ENCODE assay signal across 8 cellular contexts in the genomic region with DNA sequence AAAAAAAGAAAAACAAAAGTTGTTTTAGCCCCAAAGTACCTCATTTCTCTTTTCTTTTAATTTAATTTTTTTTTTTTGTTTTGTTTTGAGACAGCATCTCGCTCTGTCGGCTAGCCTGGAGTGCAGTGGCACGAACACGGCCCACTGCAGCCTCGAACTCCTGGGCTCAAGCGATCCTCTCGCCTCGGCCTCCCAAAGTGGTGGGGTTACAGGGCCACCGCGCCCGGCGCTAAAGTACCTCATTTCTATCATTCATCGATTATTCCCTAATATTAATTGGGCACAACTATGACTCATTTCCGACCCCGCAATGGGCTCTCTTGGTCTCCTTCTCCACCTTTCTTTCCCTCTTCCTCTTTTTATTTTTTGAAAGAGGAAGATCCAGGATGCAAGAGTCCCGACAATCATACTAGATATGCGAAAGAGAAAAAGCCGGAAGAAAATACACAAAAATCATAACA. TPM values are rescaled to one million over a fixed set of nuclear protein-coding genes. Genes with fewer than 3 reads are reported as not detected.
DNase-seq lines count a peak whose midpoint lies in the region; ATAC-seq and TF ChIP-seq lines count a peak whose summit lies in the region.

No MANE protein-coding gene starts in this region.

- WGBS in thyroid gland, 2 donors, result 52 to 55% methylated on average over 18 of the region's 18 CpGs
- WGBS in lower leg skin, 2 donors, result 32 to 48% methylated on average over 18 of the region's 18 CpGs

- H3K27me3 ChIP-seq in left ventricle myocardium inferior (ENCODE audit: low read depth) (peaks cover 4% of the 10 kb centered on the region), kidney epithelial cell (ENCODE audit: control insufficient read depth, insufficient read depth, low read length) (no peaks in the 10 kb centered on the region), thyroid gland (no peaks in the 10 kb centered on the region)

- TF ChIP-seq CTCF in left ventricle myocardium inferior (IDR thresholded peaks at IDR 0.05; ENCODE audit: borderline replicate concordance) (no peak), kidney epithelial cell (IDR thresholded peaks at IDR 0.05; ENCODE audit: insufficient read depth, low read length, poor library complexity, severe bottlenecking) (no peak), thyroid gland (IDR thresholded peaks at IDR 0.05) (no peak), lower leg skin (IDR thresholded peaks at IDR 0.05) (no peak)
- TF ChIP-seq CTCF in activated CD8-positive, alpha-beta T cell treated with anti-CD3 and anti-CD28 coated beads for 36 hours (IDR thresholded peaks at IDR 0.05), result no peak

- intact Hi-C loops in left ventricle myocardium inferior (cut with micrococcal nuclease) (no loop called here), Right ventricle myocardium inferior (cut with DNase I) (loop anchor here (2.0 kb wide), 1 partner anchor 22 kb away; the partner anchor contains the start of gene PITPNM1), thyroid gland (cut with DNase I) (no loop called here), lower leg skin (cut with DNase I; ENCODE audit: low total_unique reads) (no loop called here)
- intact Hi-C loops in activated CD8-positive, alpha-beta T cell treated with anti-CD3 and anti-CD28 coated beads for 36 hours (cut with micrococcal nuclease), result loop anchor here (5.0 to 10.0 kb wide), 2 partner anchors 45 to 78 kb away; partner anchors contain the start of genes PPP1CA, PTPRCAP and TBC1D10C

- H3K9me3 ChIP-seq in left ventricle myocardium inferior (replicated peaks) (no peaks in the 10 kb centered on the region), thyroid gland (no peaks in the 10 kb centered on the region)

- H3K27ac ChIP-seq in left ventricle myocardium inferior (replicated peaks), result peak overlapping the region; percentile 85
- H3K27ac ChIP-seq in thyroid gland, result peak overlapping the region; percentile 76 to 90 (median 88)

- peak overlapping the region; percentile 79 for H3K4me3 Mint-ChIP-seq in activated CD8-positive, alpha-beta T cell treated with anti-CD3 and anti-CD28 coated beads for 36 hours

- ATAC-seq in Right ventricle myocardium inferior, result no peak
- no peak for ATAC-seq in activated CD8-positive, alpha-beta T cell treated with anti-CD3 and anti-CD28 coated beads for 36 hours
- no peak for ATAC-seq in GM21786 (IDR thresholded peaks at IDR 0.05; ENCODE audit: unreplicated experiment)

- DNase-seq in left ventricle myocardium inferior (no peak), Right ventricle myocardium inferior (ENCODE audit: missing footprints) (no peak), kidney epithelial cell (ENCODE audit: low read depth) (no peak), thyroid gland (no peak), NCI-H446 treated with DMSO at 0.1 percent for 48 hours (lab: John Stamatoyannopoulos, UW) (no peak), lower leg skin (ENCODE audit: low spot score in 2 of 2) (no peak)
- DNase-seq in activated CD8-positive, alpha-beta T cell treated with anti-CD3 and anti-CD28 coated beads for 36 hours, result no peak

- peaks cover 30% of the 10 kb centered on the region for H3K36me3 Mint-ChIP-seq in activated CD8-positive, alpha-beta T cell treated with anti-CD3 and anti-CD28 coated beads for 36 hours (ENCODE audit: low read depth)

- no peaks in the 10 kb centered on the region for H3K27me3 Mint-ChIP-seq in activated CD8-positive, alpha-beta T cell treated with anti-CD3 and anti-CD28 coated beads for 36 hours

- H3K9me3 Mint-ChIP-seq in activated CD8-positive, alpha-beta T cell treated with anti-CD3 and anti-CD28 coated beads for 36 hours, result no peaks in the 10 kb centered on the region

- H3K4me1 ChIP-seq in left ventricle myocardium inferior (peaks cover 38% of the 10 kb centered on the region), thyroid gland (peaks cover 16 to 24% of the 10 kb centered on the region in 2 donors)

- TF ChIP-seq POLR2A in thyroid gland (IDR thresholded peaks at IDR 0.05) (no peak), lower leg skin (IDR thresholded peaks at IDR 0.05) (no peak)

- POLR2A ChIA-PET in activated CD8-positive, alpha-beta T cell treated with anti-CD3 and anti-CD28 coated beads for 36 hours (lab: Charles Lee), result interaction anchor here (0.6 to 8.0 kb wide), 10 partner anchors 13 to 82 kb away, joined by 3 to 81 read pairs (median 5); partner anchors contain the start of genes CDK2AP2, PTPRCAP and TMEM134

- CTCF ChIA-PET in activated CD8-positive, alpha-beta T cell treated with anti-CD3 and anti-CD28 coated beads for 36 hours (lab: Charles Lee), result interaction anchor here (0.7 to 2.1 kb wide), 6 partner anchors 10 to 131 kb away, joined by 3 to 6 read pairs (median 3); partner anchors contain the start of genes PTPRCAP and TMEM134

- peak overlapping the region; percentile 68 for H3K4me3 ChIP-seq in left ventricle myocardium inferior
- peak overlapping the region; percentile 59 for H3K4me3 ChIP-seq in kidney epithelial cell (ENCODE audit: low read depth, low read length)
- peak overlapping the region in 2 of 3 donors; percentile 42 to 76 for H3K4me3 ChIP-seq in thyroid gland (replicated peaks in 1 of 3)
- H3K4me3 ChIP-seq in lower leg skin (ENCODE audit: low read depth, poor library complexity, severe bottlenecking), result no peak overlapping the region

- H3K27ac Mint-ChIP-seq in activated CD8-positive, alpha-beta T cell treated with anti-CD3 and anti-CD28 coated beads for 36 hours, result peak overlapping the region; percentile 97

- H3K4me1 Mint-ChIP-seq in activated CD8-positive, alpha-beta T cell treated with anti-CD3 and anti-CD28 coated beads for 36 hours (ENCODE audit: low read depth), result peaks cover 23% of the 10 kb centered on the region

- peaks cover 3% of the 10 kb centered on the region for H3K36me3 ChIP-seq in left ventricle myocardium inferior
- no peaks in the 10 kb centered on the region for H3K36me3 ChIP-seq in kidney epithelial cell (ENCODE audit: control insufficient read depth, insufficient read depth, low read length)
- H3K36me3 ChIP-seq in thyroid gland, result peaks cover 0 to 2% of the 10 kb centered on the region in 2 donors

RNA-seq across cellular contexts. Expression of gene AIP, which starts 0.5 kb away (rescaled TPM):
- total RNA-seq in left ventricle myocardium inferior, result 55.3 TPM
- total RNA-seq in Right ventricle myocardium inferior, result 57.4 TPM
- total RNA-seq in activated CD8-positive, alpha-beta T cell treated with anti-CD3 and anti-CD28 coated beads for 36 hours, result 100 to 1,000 TPM; 145 to 146 TPM
- 45.9 and 55.9 TPM in 2 replicates for total RNA-seq in kidney epithelial cell
- 100 to 1,000 TPM in 1 of 4 donors, 10 to 100 TPM in 3; 58.2 to 100 (median 83.2) TPM for total RNA-seq in thyroid gland
- 10 to 100 TPM; 38.7 to 52.5 (median 47.7) TPM for total RNA-seq in lower leg skin

RNA-seq across cellular contexts. Expression of gene TMEM134, which starts 13.3 kb away (rescaled TPM):
- 87.5 TPM for total RNA-seq in left ventricle myocardium inferior
- 85.3 TPM for total RNA-seq in Right ventricle myocardium inferior
- 10 to 100 TPM; 56.0 to 59.2 TPM for total RNA-seq in activated CD8-positive, alpha-beta T cell treated with anti-CD3 and anti-CD28 coated beads for 36 hours
- 53.8 and 102 TPM in 2 replicates for total RNA-seq in kidney epithelial cell
- 100 to 1,000 TPM in 1 of 4 donors, 10 to 100 TPM in 3; 69.0 to 138 (median 95.8) TPM for total RNA-seq in thyroid gland
- 100 to 1,000 TPM; 202 to 374 (median 252) TPM for total RNA-seq in lower leg skin

RNA-seq across cellular contexts. Expression of gene PITPNM1, which starts 22.9 kb away (rescaled TPM):
- total RNA-seq in left ventricle myocardium inferior (36.6 TPM), Right ventricle myocardium inferior (42.6 TPM), kidney epithelial cell (50.8 and 55.5 TPM in 2 replicates), thyroid gland (10 to 100 TPM; 22.8 to 52.6 (median 47.2) TPM), lower leg skin (10 to 100 TPM in 3 of 4 donors, 1 to 10 TPM in 1; 7.3 to 19.9 (median 12.6) TPM)
- total RNA-seq in activated CD8-positive, alpha-beta T cell treated with anti-CD3 and anti-CD28 coated beads for 36 hours, result 10 to 100 TPM; 87.8 to 88.1 TPM

RNA-seq across cellular contexts. Expression of gene CDK2AP2, which starts 25.7 kb away (rescaled TPM):
- total RNA-seq in left ventricle myocardium inferior, result 66.1 TPM
- 67.3 TPM for total RNA-seq in Right ventricle myocardium inferior
- total RNA-seq in activated CD8-positive, alpha-beta T cell treated with anti-CD3 and anti-CD28 coated beads for 36 hours, result 10 to 100 TPM; 53.5 to 55.5 TPM
- 104 and 135 TPM in 2 replicates for total RNA-seq in kidney epithelial cell
- total RNA-seq in thyroid gland, result 100 to 1,000 TPM in 2 of 4 donors, 10 to 100 TPM in 2; 90.0 to 240 (median 148) TPM
- total RNA-seq in lower leg skin, result 10 to 100 TPM; 16.3 to 40.4 (median 27.8) TPM

RNA-seq across cellular contexts. Expression of gene CABP4, which starts 27.2 kb away (rescaled TPM):
- 1.4 TPM for total RNA-seq in left ventricle myocardium inferior
- total RNA-seq in Right ventricle myocardium inferior, result 1.1 TPM
- 1 to 10 TPM in 1 of 2 experiments, under 1 TPM in 1; 0.83 to 1.4 TPM for total RNA-seq in activated CD8-positive, alpha-beta T cell treated with anti-CD3 and anti-CD28 coated beads for 36 hours
- 0.17 TPM in 1 of 2 replicates, not detected in the other for total RNA-seq in kidney epithelial cell
- total RNA-seq in thyroid gland, result 1 to 10 TPM in 1 of 4 donors, under 1 TPM in 2, not detected in 1; 0.33 to 6.4 (median 0.39) TPM
- under 1 TPM in 2 of 4 donors, not detected in 2; 0.11 to 0.25 TPM for total RNA-seq in lower leg skin

Comparison
In these comparisons a context has a peak if more than half of its experiments do, and no peak if none do; other contexts are left out.
1. intact Hi-C loops: an anchor here in Right ventricle myocardium inferior (2.0 kb wide) and activated CD8-positive, alpha-beta T cell treated with anti-CD3 and anti-CD28 coated beads for 36 hours (5.0 to 10.0 kb wide); none called in left ventricle myocardium inferior, thyroid gland and lower leg skin.